ENCODE assay signal across 1 cellular context in the genomic region with DNA sequence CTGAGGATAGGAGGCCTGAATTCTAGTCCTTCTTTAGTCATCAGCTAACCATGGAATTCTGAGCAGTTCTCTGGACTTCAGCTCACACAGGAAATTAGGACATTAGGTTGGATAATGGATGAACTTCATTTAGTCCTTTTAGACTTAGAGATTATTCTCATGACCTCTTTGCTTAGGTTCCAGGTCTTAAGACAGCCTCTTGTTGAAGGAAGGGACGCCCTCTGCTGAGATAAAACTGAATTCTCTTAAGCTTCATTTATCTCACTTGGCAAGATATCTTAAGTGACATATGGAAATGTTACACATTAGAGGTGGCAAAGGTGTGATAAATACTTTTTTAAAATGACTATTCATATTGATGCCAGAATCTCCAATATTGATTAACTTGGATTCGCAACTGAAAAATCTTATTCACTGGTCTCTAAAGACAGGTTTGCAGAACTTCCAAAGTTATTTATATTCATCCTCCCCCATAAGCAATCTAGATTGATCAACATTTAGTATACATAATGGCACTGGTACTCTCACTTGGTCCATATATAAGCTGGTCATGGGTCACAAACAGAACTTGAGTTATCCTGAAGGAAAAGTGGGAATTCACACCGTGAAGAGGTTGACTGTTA.
A peak's percentile ranks its signal among the peaks of the same experiment; 100 is the strongest.
TF ChIP-seq lines count a peak whose summit lies in the region.

No MANE protein-coding gene starts in this region.

TF ChIP-seq in GM12878, 131 proteins besides CTCF, POLR2A, EP300 and RAD21 (continued from another document):
- no peak for TF ChIP-seq CEBPZ (IDR thresholded peaks at IDR 0.05; ENCODE audit: low read depth, low read length)
- no peak for TF ChIP-seq EZH2 (IDR thresholded peaks at IDR 0.05; ENCODE audit: borderline replicate concordance, control insufficient read depth, low read depth, low read length)
- TF ChIP-seq, protein P1, sequence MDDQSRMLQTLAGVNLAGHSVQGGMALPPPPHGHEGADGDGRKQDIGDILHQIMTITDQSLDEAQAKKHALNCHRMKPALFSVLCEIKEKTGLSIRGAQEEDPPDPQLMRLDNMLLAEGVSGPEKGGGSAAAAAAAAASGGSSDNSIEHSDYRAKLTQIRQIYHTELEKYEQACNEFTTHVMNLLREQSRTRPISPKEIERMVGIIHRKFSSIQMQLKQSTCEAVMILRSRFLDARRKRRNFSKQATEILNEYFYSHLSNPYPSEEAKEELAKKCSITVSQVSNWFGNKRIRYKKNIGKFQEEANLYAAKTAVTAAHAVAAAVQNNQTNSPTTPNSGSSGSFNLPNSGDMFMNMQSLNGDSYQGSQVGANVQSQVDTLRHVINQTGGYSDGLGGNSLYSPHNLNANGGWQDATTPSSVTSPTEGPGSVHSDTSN (IDR thresholded peaks at IDR 0.05; ENCODE audit: insufficient replicate concordance, low read depth, low read length), result no peak
- TF ChIP-seq NR2C1 (IDR thresholded peaks at IDR 0.05), result 0 out of 2 replicates have a peak, but pooled peaks have one; percentile 31
- TF ChIP-seq, protein P2, sequence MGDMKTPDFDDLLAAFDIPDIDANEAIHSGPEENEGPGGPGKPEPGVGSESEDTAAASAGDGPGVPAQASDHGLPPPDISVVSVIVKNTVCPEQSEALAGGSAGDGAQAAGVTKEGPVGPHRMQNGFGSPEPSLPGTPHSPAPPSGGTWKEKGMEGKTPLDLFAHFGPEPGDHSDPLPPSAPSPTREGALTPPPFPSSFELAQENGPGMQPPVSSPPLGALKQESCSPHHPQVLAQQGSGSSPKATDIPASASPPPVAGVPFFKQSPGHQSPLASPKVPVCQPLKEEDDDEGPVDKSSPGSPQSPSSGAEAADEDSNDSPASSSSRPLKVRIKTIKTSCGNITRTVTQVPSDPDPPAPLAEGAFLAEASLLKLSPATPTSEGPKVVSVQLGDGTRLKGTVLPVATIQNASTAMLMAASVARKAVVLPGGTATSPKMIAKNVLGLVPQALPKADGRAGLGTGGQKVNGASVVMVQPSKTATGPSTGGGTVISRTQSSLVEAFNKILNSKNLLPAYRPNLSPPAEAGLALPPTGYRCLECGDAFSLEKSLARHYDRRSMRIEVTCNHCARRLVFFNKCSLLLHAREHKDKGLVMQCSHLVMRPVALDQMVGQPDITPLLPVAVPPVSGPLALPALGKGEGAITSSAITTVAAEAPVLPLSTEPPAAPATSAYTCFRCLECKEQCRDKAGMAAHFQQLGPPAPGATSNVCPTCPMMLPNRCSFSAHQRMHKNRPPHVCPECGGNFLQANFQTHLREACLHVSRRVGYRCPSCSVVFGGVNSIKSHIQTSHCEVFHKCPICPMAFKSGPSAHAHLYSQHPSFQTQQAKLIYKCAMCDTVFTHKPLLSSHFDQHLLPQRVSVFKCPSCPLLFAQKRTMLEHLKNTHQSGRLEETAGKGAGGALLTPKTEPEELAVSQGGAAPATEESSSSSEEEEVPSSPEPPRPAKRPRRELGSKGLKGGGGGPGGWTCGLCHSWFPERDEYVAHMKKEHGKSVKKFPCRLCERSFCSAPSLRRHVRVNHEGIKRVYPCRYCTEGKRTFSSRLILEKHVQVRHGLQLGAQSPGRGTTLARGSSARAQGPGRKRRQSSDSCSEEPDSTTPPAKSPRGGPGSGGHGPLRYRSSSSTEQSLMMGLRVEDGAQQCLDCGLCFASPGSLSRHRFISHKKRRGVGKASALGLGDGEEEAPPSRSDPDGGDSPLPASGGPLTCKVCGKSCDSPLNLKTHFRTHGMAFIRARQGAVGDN (IDR thresholded peaks at IDR 0.05), result peak; percentile 14; the same call in 1 of the 2 replicates
- no peak for TF ChIP-seq ZZZ3 (IDR thresholded peaks at IDR 0.05; ENCODE audit: control insufficient read depth, insufficient read length, low read depth)
- no peak for TF ChIP-seq BRCA1 (IDR thresholded peaks at IDR 0.05; ENCODE audit: low read depth, low read length)
- TF ChIP-seq, protein P3, sequence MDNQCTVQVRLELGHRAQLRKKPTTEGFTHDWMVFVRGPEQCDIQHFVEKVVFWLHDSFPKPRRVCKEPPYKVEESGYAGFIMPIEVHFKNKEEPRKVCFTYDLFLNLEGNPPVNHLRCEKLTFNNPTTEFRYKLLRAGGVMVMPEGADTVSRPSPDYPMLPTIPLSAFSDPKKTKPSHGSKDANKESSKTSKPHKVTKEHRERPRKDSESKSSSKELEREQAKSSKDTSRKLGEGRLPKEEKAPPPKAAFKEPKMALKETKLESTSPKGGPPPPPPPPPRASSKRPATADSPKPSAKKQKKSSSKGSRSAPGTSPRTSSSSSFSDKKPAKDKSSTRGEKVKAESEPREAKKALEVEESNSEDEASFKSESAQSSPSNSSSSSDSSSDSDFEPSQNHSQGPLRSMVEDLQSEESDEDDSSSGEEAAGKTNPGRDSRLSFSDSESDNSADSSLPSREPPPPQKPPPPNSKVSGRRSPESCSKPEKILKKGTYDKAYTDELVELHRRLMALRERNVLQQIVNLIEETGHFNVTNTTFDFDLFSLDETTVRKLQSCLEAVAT (IDR thresholded peaks at IDR 0.05), result no peak
- TF ChIP-seq ZNF24 (IDR thresholded peaks at IDR 0.05), result peak; percentile 88
- TF ChIP-seq ELK1 (IDR thresholded peaks at IDR 0.05; ENCODE audit: low read depth, low read length), result no peak
- no peak for TF ChIP-seq WRNIP1 (IDR thresholded peaks at IDR 0.05; ENCODE audit: borderline replicate concordance, low read depth, low read length)
- TF ChIP-seq BMI1 (IDR thresholded peaks at IDR 0.05; ENCODE audit: borderline replicate concordance), result no peak
- TF ChIP-seq HDAC2 (IDR thresholded peaks at IDR 0.05), result no peak
- TF ChIP-seq IKZF2 (IDR thresholded peaks at IDR 0.05), result no peak
- TF ChIP-seq STAT1 (conservative IDR thresholded peaks at IDR 0.05), result no peak
- TF ChIP-seq, protein P4, sequence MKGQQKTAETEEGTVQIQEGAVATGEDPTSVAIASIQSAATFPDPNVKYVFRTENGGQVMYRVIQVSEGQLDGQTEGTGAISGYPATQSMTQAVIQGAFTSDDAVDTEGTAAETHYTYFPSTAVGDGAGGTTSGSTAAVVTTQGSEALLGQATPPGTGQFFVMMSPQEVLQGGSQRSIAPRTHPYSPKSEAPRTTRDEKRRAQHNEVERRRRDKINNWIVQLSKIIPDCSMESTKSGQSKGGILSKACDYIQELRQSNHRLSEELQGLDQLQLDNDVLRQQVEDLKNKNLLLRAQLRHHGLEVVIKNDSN (IDR thresholded peaks at IDR 0.05; ENCODE audit: borderline replicate concordance, extremely low read length, insufficient read depth, low read depth, low read length), result no peak
- peak; percentile 46; the same call in 1 of the 2 replicates for TF ChIP-seq YY1 (IDR thresholded peaks at IDR 0.05; ENCODE audit: low read depth, low read length)
- TF ChIP-seq TBL1XR1 (IDR thresholded peaks at IDR 0.05; ENCODE audit: low read depth, low read length), result no peak
- no peak for TF ChIP-seq HCFC1 (IDR thresholded peaks at IDR 0.05; ENCODE audit: low read length)
- TF ChIP-seq CBX3 (IDR thresholded peaks at IDR 0.05; ENCODE audit: borderline replicate concordance, low read depth), result no peak
- TF ChIP-seq TAF1 (IDR thresholded peaks at IDR 0.05; ENCODE audit: borderline replicate concordance, low read depth, low read length), result no peak
- peak; percentile 38; the same call in 1 of the 2 replicates for TF ChIP-seq NR2F1 (conservative IDR thresholded peaks at IDR 0.05)
- TF ChIP-seq IKZF1 (conservative IDR thresholded peaks at IDR 0.05), result 0 out of 2 replicates have a peak, but pooled peaks have one; percentile 22
- no peak for TF ChIP-seq ATF7 (IDR thresholded peaks at IDR 0.05; ENCODE audit: low read depth)
- TF ChIP-seq RUNX3 (IDR thresholded peaks at IDR 0.05; ENCODE audit: low read length), result no peak
- TF ChIP-seq ESRRA (IDR thresholded peaks at IDR 0.05; ENCODE audit: low read length), result no peak
- TF ChIP-seq, protein P5, sequence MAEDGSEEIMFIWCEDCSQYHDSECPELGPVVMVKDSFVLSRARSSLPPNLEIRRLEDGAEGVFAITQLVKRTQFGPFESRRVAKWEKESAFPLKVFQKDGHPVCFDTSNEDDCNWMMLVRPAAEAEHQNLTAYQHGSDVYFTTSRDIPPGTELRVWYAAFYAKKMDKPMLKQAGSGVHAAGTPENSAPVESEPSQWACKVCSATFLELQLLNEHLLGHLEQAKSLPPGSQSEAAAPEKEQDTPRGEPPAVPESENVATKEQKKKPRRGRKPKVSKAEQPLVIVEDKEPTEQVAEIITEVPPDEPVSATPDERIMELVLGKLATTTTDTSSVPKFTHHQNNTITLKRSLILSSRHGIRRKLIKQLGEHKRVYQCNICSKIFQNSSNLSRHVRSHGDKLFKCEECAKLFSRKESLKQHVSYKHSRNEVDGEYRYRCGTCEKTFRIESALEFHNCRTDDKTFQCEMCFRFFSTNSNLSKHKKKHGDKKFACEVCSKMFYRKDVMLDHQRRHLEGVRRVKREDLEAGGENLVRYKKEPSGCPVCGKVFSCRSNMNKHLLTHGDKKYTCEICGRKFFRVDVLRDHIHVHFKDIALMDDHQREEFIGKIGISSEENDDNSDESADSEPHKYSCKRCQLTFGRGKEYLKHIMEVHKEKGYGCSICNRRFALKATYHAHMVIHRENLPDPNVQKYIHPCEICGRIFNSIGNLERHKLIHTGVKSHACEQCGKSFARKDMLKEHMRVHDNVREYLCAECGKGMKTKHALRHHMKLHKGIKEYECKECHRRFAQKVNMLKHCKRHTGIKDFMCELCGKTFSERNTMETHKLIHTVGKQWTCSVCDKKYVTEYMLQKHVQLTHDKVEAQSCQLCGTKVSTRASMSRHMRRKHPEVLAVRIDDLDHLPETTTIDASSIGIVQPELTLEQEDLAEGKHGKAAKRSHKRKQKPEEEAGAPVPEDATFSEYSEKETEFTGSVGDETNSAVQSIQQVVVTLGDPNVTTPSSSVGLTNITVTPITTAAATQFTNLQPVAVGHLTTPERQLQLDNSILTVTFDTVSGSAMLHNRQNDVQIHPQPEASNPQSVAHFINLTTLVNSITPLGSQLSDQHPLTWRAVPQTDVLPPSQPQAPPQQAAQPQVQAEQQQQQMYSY (CRISPR knock-in tag; IDR thresholded peaks at IDR 0.05), result no peak
- TF ChIP-seq STAT3 (IDR thresholded peaks at IDR 0.05; ENCODE audit: low read depth, low read length), result no peak
- 0 out of 2 replicates have a peak, but pooled peaks have one; percentile 28 for TF ChIP-seq NBN (IDR thresholded peaks at IDR 0.05)
- TF ChIP-seq FOXM1 (IDR thresholded peaks at IDR 0.05; ENCODE audit: low read depth, low read length), result peak; percentile 57; the same call in 1 of the 2 replicates
- TF ChIP-seq HDGF (IDR thresholded peaks at IDR 0.05), result no peak
- no peak for TF ChIP-seq SMAD5 (IDR thresholded peaks at IDR 0.05; ENCODE audit: low read depth)
- TF ChIP-seq ZSCAN29 (IDR thresholded peaks at IDR 0.05), result no peak
- TF ChIP-seq BACH1 (IDR thresholded peaks at IDR 0.05; ENCODE audit: borderline replicate concordance), result no peak
